Comparison of ENCODE assay signal across 1 cellular context in genomic region chr12:109875572-109876131, GRCh38.
A peak's percentile ranks its signal among the peaks of the same experiment; 100 is the strongest.
TF ChIP-seq lines count a peak whose summit lies in the region.

No MANE protein-coding gene starts in this region.

TF ChIP-seq in K562, 482 proteins besides CTCF, POLR2A, EP300 and RAD21:
- TF ChIP-seq MYBL2 (IDR thresholded peaks at IDR 0.05; ENCODE audit: low read depth) (no peak), MYBL2 (CRISPR knock-in tag; IDR thresholded peaks at IDR 0.05; ENCODE audit: borderline replicate concordance) (no peak), ZNF174 (CRISPR knock-in tag; IDR thresholded peaks at IDR 0.05) (no peak), BDP1 (IDR thresholded peaks at IDR 0.05; ENCODE audit: insufficient read depth, insufficient read length) (no peak), ZFP36 (IDR thresholded peaks at IDR 0.05; ENCODE audit: low read depth, low read length, partially characterized antibody) (no peak), ZFP30 (CRISPR knock-in tag; IDR thresholded peaks at IDR 0.05; ENCODE audit: borderline replicate concordance) (no peak), POLR3A (IDR thresholded peaks at IDR 0.05; ENCODE audit: borderline replicate concordance, extremely low read depth, insufficient read depth, insufficient read length) (no peak), NFIC (IDR thresholded peaks at IDR 0.05) (peak; percentile 38), STAT5A (IDR thresholded peaks at IDR 0.05; ENCODE audit: borderline replicate concordance, low read length) (no peak)
- TF ChIP-seq, protein P1, sequence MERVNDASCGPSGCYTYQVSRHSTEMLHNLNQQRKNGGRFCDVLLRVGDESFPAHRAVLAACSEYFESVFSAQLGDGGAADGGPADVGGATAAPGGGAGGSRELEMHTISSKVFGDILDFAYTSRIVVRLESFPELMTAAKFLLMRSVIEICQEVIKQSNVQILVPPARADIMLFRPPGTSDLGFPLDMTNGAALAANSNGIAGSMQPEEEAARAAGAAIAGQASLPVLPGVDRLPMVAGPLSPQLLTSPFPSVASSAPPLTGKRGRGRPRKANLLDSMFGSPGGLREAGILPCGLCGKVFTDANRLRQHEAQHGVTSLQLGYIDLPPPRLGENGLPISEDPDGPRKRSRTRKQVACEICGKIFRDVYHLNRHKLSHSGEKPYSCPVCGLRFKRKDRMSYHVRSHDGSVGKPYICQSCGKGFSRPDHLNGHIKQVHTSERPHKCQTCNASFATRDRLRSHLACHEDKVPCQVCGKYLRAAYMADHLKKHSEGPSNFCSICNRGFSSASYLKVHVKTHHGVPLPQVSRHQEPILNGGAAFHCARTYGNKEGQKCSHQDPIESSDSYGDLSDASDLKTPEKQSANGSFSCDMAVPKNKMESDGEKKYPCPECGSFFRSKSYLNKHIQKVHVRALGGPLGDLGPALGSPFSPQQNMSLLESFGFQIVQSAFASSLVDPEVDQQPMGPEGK (CRISPR knock-in tag; IDR thresholded peaks at IDR 0.05; ENCODE audit: borderline replicate concordance), result no peak
TF ChIP-seq in K562: peak in this region for 1.
